1 cellular context compared by ENCODE assay signal in genomic region chr6:11225990-11226389, GRCh38.
TF ChIP-seq lines count a peak whose summit lies in the region.

No MANE protein-coding gene starts in this region.

TF ChIP-seq in IMR-90, 13 proteins besides CTCF, POLR2A, EP300 and RAD21 (continued from another document):
- TF ChIP-seq FOS (IDR thresholded peaks at IDR 0.05; ENCODE audit: low read depth, low read length) (no peak), BHLHE40 (IDR thresholded peaks at IDR 0.05; ENCODE audit: low read depth, low read length) (no peak), RCOR1 (IDR thresholded peaks at IDR 0.05; ENCODE audit: insufficient replicate concordance, low read length) (no peak), USF2 (IDR thresholded peaks at IDR 0.05; ENCODE audit: low read depth, low read length) (no peak), RFX5 (IDR thresholded peaks at IDR 0.05; ENCODE audit: low read depth, low read length) (no peak), NFE2L2 (IDR thresholded peaks at IDR 0.05; ENCODE audit: low read depth, low read length) (no peak)
- TF ChIP-seq, protein P1, sequence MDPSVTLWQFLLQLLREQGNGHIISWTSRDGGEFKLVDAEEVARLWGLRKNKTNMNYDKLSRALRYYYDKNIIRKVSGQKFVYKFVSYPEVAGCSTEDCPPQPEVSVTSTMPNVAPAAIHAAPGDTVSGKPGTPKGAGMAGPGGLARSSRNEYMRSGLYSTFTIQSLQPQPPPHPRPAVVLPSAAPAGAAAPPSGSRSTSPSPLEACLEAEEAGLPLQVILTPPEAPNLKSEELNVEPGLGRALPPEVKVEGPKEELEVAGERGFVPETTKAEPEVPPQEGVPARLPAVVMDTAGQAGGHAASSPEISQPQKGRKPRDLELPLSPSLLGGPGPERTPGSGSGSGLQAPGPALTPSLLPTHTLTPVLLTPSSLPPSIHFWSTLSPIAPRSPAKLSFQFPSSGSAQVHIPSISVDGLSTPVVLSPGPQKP (IDR thresholded peaks at IDR 0.05; ENCODE audit: borderline replicate concordance, low read depth, low read length) = no peak
